ENCODE assay signal across 1 cellular context in genomic region chr19:4908311-4908710, GRCh38.
A peak's percentile ranks its signal among the peaks of the same experiment; 100 is the strongest.
TF ChIP-seq lines count a peak whose summit lies in the region.

No MANE protein-coding gene starts in this region.

TF ChIP-seq in K562, 482 proteins besides CTCF, POLR2A, EP300 and RAD21:
- TF ChIP-seq SMAD1 (IDR thresholded peaks at IDR 0.05; ENCODE audit: low read depth, low read length, partially characterized antibody) (no peak), HDAC1 (IDR thresholded peaks at IDR 0.05) (peak in 1 of 2 experiments; percentile 11; a peak in 1 of 4 replicates), ZNF347 (CRISPR knock-in tag; IDR thresholded peaks at IDR 0.05; ENCODE audit: low read depth) (no peak)
TF ChIP-seq in K562: peak in this region for 1.
